In genomic region chr2:10304458-10305253, GRCh38 we compare ENCODE assay signal across 8 cellular contexts. TPM values are rescaled to one million over a fixed set of nuclear protein-coding genes. Genes with fewer than 3 reads are reported as not detected.
DNase-seq lines count a peak whose midpoint lies in the region; ATAC-seq, FAIRE-seq and TF ChIP-seq lines count a peak whose summit lies in the region.

No MANE protein-coding gene starts in this region.

- H2AFZ ChIP-seq in smooth muscle cell (ENCODE audit: low read depth) = peak overlapping the region; percentile 81

- peak overlapping the region; percentile 89 for H3K4me2 ChIP-seq in smooth muscle cell

- no peak overlapping the region for H3K9ac ChIP-seq in HUES6 (ENCODE audit: low read length)
- no peak overlapping the region for H3K9ac ChIP-seq in iPS-15b (ENCODE audit: low read depth, low read length)
- no peak overlapping the region for H3K9ac ChIP-seq in smooth muscle cell (ENCODE audit: low read depth)

- DNase-seq in smooth muscle cell (lab: John Stamatoyannopoulos, UW; ENCODE audit: unreplicated experiment) (no peak), retina (no peak), GM12891 (ENCODE audit: insufficient read length, low spot score) (no peak), medulla oblongata (ENCODE audit: extremely low spot score) (no peak)

- TF ChIP-seq CTCF in smooth muscle cell (IDR thresholded peaks at IDR 0.05; ENCODE audit: borderline replicate concordance, insufficient read depth, poor library complexity, severe bottlenecking) = no peak

- peaks cover 7% of the 10 kb centered on the region for H3K4me1 ChIP-seq in HUES6 (ENCODE audit: control insufficient read depth, insufficient read depth, low read length)
- H3K4me1 ChIP-seq in iPS-15b (ENCODE audit: control insufficient read depth, insufficient read depth, low read length) = no peaks in the 10 kb centered on the region
- peaks cover 19% of the 10 kb centered on the region for H3K4me1 ChIP-seq in smooth muscle cell (ENCODE audit: low read depth)

- H3K27me3 ChIP-seq in HUES6 (ENCODE audit: control insufficient read depth, insufficient read depth, low read length) = peaks cover 49% of the 10 kb centered on the region
- peaks cover 44% of the 10 kb centered on the region for H3K27me3 ChIP-seq in iPS-15b (ENCODE audit: control insufficient read depth, insufficient read depth, low read length)
- peaks cover 6% of the 10 kb centered on the region for H3K27me3 ChIP-seq in smooth muscle cell (ENCODE audit: low read depth)

- H3K4me1 Mint-ChIP-seq in activated naive CD8-positive, alpha-beta T cell (ENCODE audit: low read depth) = peaks cover 74% of the 10 kb centered on the region

- H3K36me3 ChIP-seq in HUES6 (ENCODE audit: control insufficient read depth, insufficient read depth, low read length) (no peaks in the 10 kb centered on the region), iPS-15b (ENCODE audit: control insufficient read depth, insufficient read depth, low read length) (no peaks in the 10 kb centered on the region), smooth muscle cell (ENCODE audit: low read depth) (no peaks in the 10 kb centered on the region)

- no peaks in the 10 kb centered on the region for H3K9me3 Mint-ChIP-seq in activated naive CD8-positive, alpha-beta T cell (ENCODE audit: low read depth)

- no peak for TF ChIP-seq POLR2A in GM12891 (IDR thresholded peaks at IDR 0.05; ENCODE audit: low read depth, low read length)

- ATAC-seq in GM21825 (IDR thresholded peaks at IDR 0.05; ENCODE audit: unreplicated experiment) = no peak

- H3K79me2 ChIP-seq in smooth muscle cell (ENCODE audit: low read depth) = peaks cover 7% of the 10 kb centered on the region

- H3K36me3 Mint-ChIP-seq in activated naive CD8-positive, alpha-beta T cell = no peaks in the 10 kb centered on the region

- H3K27ac Mint-ChIP-seq in activated naive CD8-positive, alpha-beta T cell = peak overlapping the region; percentile 84

- H3K9me3 ChIP-seq in HUES6 (ENCODE audit: control insufficient read depth, insufficient read depth, low read depth, low read length) = no peaks in the 10 kb centered on the region
- H3K9me3 ChIP-seq in iPS-15b (ENCODE audit: control insufficient read depth, insufficient read depth, low read length) = no peaks in the 10 kb centered on the region
- no peaks in the 10 kb centered on the region for H3K9me3 ChIP-seq in smooth muscle cell (replicated peaks; ENCODE audit: low read depth)

- FAIRE-seq in GM12891 (lab: Jason Lieb, UNC) = no peak

- H3F3A ChIP-seq in smooth muscle cell (ENCODE audit: low read depth) = no peaks in the 10 kb centered on the region

- H3K4me3 Mint-ChIP-seq in activated naive CD8-positive, alpha-beta T cell = peak overlapping the region; percentile 92

- 44% methylated on average over 28 of the region's 28 CpGs for WGBS in smooth muscle cell (ENCODE audit: low lambda C conversion rate)

- H4K20me1 ChIP-seq in smooth muscle cell (ENCODE audit: low read depth) = peaks cover 26% of the 10 kb centered on the region

- H3K4me3 ChIP-seq in HUES6 (ENCODE audit: low read depth, low read length) (peak overlapping the region; percentile 74), iPS-15b (ENCODE audit: low read depth, low read length) (peak overlapping the region; percentile 76), smooth muscle cell (peak overlapping the region; percentile 82)

- H3K27me3 Mint-ChIP-seq in activated naive CD8-positive, alpha-beta T cell = no peaks in the 10 kb centered on the region

- H3K27ac ChIP-seq in HUES6 (ENCODE audit: low read depth, low read length) (no peak overlapping the region), smooth muscle cell (ENCODE audit: low read depth) (no peak overlapping the region)

TF ChIP-seq in GM12891, 5 proteins besides CTCF, POLR2A, EP300 and RAD21:
- TF ChIP-seq POU2F2 (IDR thresholded peaks at IDR 0.05; ENCODE audit: low read depth, low read length) = no peak
- no peak for TF ChIP-seq SPI1 (IDR thresholded peaks at IDR 0.05; ENCODE audit: low read depth, low read length)
- no peak for TF ChIP-seq PAX5 (IDR thresholded peaks at IDR 0.05; ENCODE audit: insufficient read depth, low read length, severe bottlenecking)
- no peak for TF ChIP-seq TAF1 (IDR thresholded peaks at IDR 0.05; ENCODE audit: low read depth, low read length)
- TF ChIP-seq POLR2AphosphoS5 (IDR thresholded peaks at IDR 0.05; ENCODE audit: low read depth, low read length) = no peak

RNA-seq across cellular contexts. Expression of gene HPCAL1, which starts 2.0 kb away (rescaled TPM):
- total RNA-seq in smooth muscle cell = 7.0 and 11.7 TPM in 2 replicates
- 15.8 and 18.6 TPM in 2 replicates for polyA plus RNA-seq in smooth muscle cell
- 5.5 TPM for polyA plus RNA-seq in GM12891 (2012; ENCODE audit: low read depth, missing spikeins)
